12 cellular contexts compared by ENCODE assay signal in the genomic region with DNA sequence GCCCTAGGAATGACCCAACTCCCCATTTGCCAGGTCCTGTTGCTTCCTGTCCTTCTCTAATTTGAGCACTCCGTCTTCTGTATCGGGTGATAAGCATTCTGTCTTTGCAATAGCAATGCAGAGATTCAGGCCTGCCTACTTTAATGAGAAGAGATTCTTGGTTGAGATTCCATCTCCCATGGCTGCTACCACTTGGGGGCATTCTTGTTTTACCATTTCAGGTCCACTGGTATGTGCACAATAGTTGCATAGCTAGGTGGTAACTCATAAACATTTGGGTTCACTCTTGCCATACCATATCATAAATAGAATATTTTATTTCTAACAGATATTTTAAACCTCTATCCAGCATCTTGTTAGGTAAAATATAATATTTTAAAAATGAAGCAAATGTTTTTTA.
DNase-seq lines count a peak whose midpoint lies in the region; ATAC-seq and TF ChIP-seq lines count a peak whose summit lies in the region.
"Had no signal": no experiment of that assay in that cellular context is flagged by ENCODE, and none has a peak within 500 bp of the region (broad histone marks: within the 10 kb centered on the region; RNA-seq: fewer than 3 reads in every experiment).

No MANE protein-coding gene starts in this region.

- ATAC-seq in GM18519 (IDR thresholded peaks at IDR 0.05; ENCODE audit: low FRiP score, unreplicated experiment) = no peak
- ATAC-seq: gastrocnemius medialis had no signal

- H3K4me3 ChIP-seq in HFF-Myc (replicated peaks; ENCODE audit: low read depth, low read length) = no peak overlapping the region
- H3K4me3 ChIP-seq: gastrocnemius medialis, lung, transverse colon had no signal

- DNase-seq in NCI-H748 (lab: John Stamatoyannopoulos, UW; ENCODE audit: unreplicated experiment) (peak; percentile 16), NCI-H748 treated with DMSO at 0.1 percent for 48 hours (lab: John Stamatoyannopoulos, UW) (no peak), HFF-Myc (ENCODE audit: extremely low read depth, low read depth) (no peak), SW480 (ENCODE audit: low spot score) (peak; percentile 36), kidney glomerular epithelial cell (lab: John Stamatoyannopoulos, UW) (peak; percentile 5), COLO829 (ENCODE audit: low spot score) (no peak), foreskin melanocyte (no peak)
- DNase-seq: gastrocnemius medialis, NCI-H2171, transverse colon had no signal

- TF ChIP-seq CTCF in HFF-Myc (IDR thresholded peaks at IDR 0.05; ENCODE audit: low read depth, low read length, missing control alignments) = peak; percentile 8

Comparison
In these comparisons a context has a peak if more than half of its experiments do, and no peak if none do; other contexts are left out.
1. DNase-seq: peak in NCI-H748 (single experiment), SW480 (single experiment) and kidney glomerular epithelial cell (single experiment); none in NCI-H748 treated with DMSO at 0.1 percent for 48 hours (single experiment), HFF-Myc (single experiment), COLO829 (single experiment) and foreskin melanocyte (single experiment).